15 cellular contexts compared by ENCODE assay signal in the genomic region with DNA sequence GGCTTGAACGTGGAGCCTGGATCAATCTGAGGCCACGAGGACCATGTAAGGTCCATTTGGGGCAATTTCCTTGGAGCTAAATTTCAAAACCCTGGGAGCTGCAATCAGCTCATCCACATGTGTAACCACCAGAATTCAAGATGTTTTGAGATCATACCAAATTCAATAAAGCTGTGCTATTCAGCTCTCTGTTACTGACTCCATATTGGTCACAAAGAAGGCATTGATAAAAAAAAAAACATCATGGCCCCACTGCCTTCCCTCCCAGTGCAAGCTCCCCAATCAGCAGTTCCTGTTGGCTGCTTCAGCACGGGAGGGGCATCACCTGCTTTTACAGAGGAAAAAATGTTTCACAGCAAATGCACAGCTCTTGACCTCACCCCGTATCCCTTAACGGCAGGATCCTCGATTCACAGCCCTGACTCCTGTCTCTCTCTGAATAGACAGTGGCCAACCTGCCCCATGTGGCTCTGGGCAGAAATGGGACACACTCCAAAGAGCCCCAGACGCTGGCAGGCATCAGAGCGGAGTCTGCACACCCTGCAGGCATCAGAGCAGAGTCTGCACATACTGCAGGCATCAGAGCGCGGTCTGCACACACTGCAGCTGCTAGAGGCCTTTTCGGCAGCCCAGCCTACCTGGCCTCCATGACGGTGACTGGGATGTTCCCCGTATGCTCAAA.
"Had no signal": no experiment of that assay in that cellular context is flagged by ENCODE, and none has a peak within 500 bp of the region (broad histone marks: within the 10 kb centered on the region; RNA-seq: fewer than 3 reads in every experiment).

No MANE protein-coding gene starts in this region.

- H3K27me3 Mint-ChIP-seq: activated CD4-positive, alpha-beta T cell treated with anti-CD3 and anti-CD28 coated beads, Interleukin-2, amount 10 ng/mL, durations not matched to agents 7 days and 5 days; activated T-helper 17 cell treated with anti-CD3 and anti-CD28 coated beads, Interleukin-2, amount 50 U/mL, for 72 hours; central memory CD8-positive, alpha-beta T cell had no signal

- H3K27ac ChIP-seq: adrenal gland, parathyroid adenoma, skin epidermis, tibial nerve had no signal

- H3K4me3 ChIP-seq: adrenal gland, skin epidermis, tibial nerve had no signal

- DNase-seq: activated CD4-positive, alpha-beta T cell treated with anti-CD3 and anti-CD28 coated beads, Interleukin-2, amount 10 ng/mL, durations not matched to agents 7 days and 5 days; activated CD4-positive, CD25-positive, alpha-beta regulatory T cell; activated CD8-positive, alpha-beta memory T cell treated with anti-CD3 and anti-CD28 coated beads for 24 hours; activated naive CD4-positive, alpha-beta T cell treated with anti-CD3 and anti-CD28 coated beads for 36 hours; kidney; left ventricle myocardium superior; retina had no signal

- H3K9ac ChIP-seq: parathyroid adenoma had no signal

- H3K9me3 ChIP-seq: adrenal gland, tibial nerve had no signal

- H3K36me3 ChIP-seq: adrenal gland, tibial nerve had no signal

- FAIRE-seq: endothelial cell of umbilical vein, frontal cortex, kidney had no signal

- ATAC-seq: activated T-helper 17 cell treated with anti-CD3 and anti-CD28 coated beads, Interleukin-2, amount 50 U/mL, for 72 hours; left ventricle myocardium superior had no signal

- H3K4me1 Mint-ChIP-seq: activated T-helper 17 cell treated with anti-CD3 and anti-CD28 coated beads, Interleukin-2, amount 50 U/mL, for 72 hours had no signal

- H3K27ac Mint-ChIP-seq: activated CD4-positive, alpha-beta T cell treated with anti-CD3 and anti-CD28 coated beads, Interleukin-2, amount 10 ng/mL, durations not matched to agents 7 days and 5 days; activated naive CD4-positive, alpha-beta T cell treated with anti-CD3 and anti-CD28 coated beads for 36 hours; activated T-helper 17 cell treated with anti-CD3 and anti-CD28 coated beads, Interleukin-2, amount 50 U/mL, for 72 hours had no signal

- H3K4me3 Mint-ChIP-seq: activated CD4-positive, alpha-beta T cell treated with anti-CD3 and anti-CD28 coated beads, Interleukin-2, amount 10 ng/mL, durations not matched to agents 7 days and 5 days; activated naive CD4-positive, alpha-beta T cell treated with anti-CD3 and anti-CD28 coated beads for 36 hours; activated T-helper 17 cell treated with anti-CD3 and anti-CD28 coated beads, Interleukin-2, amount 50 U/mL, for 72 hours; central memory CD8-positive, alpha-beta T cell had no signal

- H3K27me3 ChIP-seq: adrenal gland, tibial nerve had no signal

- H3K4me1 ChIP-seq: adrenal gland, parathyroid adenoma, tibial nerve had no signal
